Comparison of ENCODE assay signal across 8 cellular contexts in genomic region chr1:179083031-179083345, GRCh38. TPM values are rescaled to one million over a fixed set of nuclear protein-coding genes. Genes with fewer than 3 reads are reported as not detected.
A peak's percentile ranks its signal among the peaks of the same experiment; 100 is the strongest.
DNase-seq lines count a peak whose midpoint lies in the region; ATAC-seq and TF ChIP-seq lines count a peak whose summit lies in the region.

No MANE protein-coding gene starts in this region.

- H3K9me3 Mint-ChIP-seq in endothelial cell (ENCODE audit: unreplicated experiment), result no peaks in the 10 kb centered on the region
- H3K9me3 Mint-ChIP-seq in osteocyte (ENCODE audit: unreplicated experiment), result no peaks in the 10 kb centered on the region

- peaks cover 6% of the 10 kb centered on the region for H3K27me3 Mint-ChIP-seq in endothelial cell (ENCODE audit: unreplicated experiment)
- H3K27me3 Mint-ChIP-seq in osteocyte (ENCODE audit: unreplicated experiment), result no peaks in the 10 kb centered on the region

- no peak for ATAC-seq in GM21619 (IDR thresholded peaks at IDR 0.05; ENCODE audit: unreplicated experiment)

- DNase-seq in activated CD4-positive, alpha-beta T cell treated with anti-CD3 and anti-CD28 coated beads for 48 hours, result peak; percentile 34
- DNase-seq in activated CD4-positive, alpha-beta T cell treated with anti-CD3 and anti-CD28 coated beads for 1 hour, result no peak
- DNase-seq in endothelial cell (ENCODE audit: low spot score) (no peak), osteocyte (ENCODE audit: extremely low spot score, unreplicated experiment) (no peak), DMS79 (lab: John Stamatoyannopoulos, UW) (no peak), NCI-H510A (lab: John Stamatoyannopoulos, UW) (no peak)

- H3K36me3 Mint-ChIP-seq in endothelial cell (ENCODE audit: low read depth, unreplicated experiment), result peaks cover 3% of the 10 kb centered on the region
- no peaks in the 10 kb centered on the region for H3K36me3 Mint-ChIP-seq in osteocyte (ENCODE audit: unreplicated experiment)

- H3K4me1 Mint-ChIP-seq in endothelial cell (ENCODE audit: unreplicated experiment) (peaks cover 15% of the 10 kb centered on the region), osteocyte (ENCODE audit: unreplicated experiment) (peaks cover 28% of the 10 kb centered on the region)

- H3K4me3 Mint-ChIP-seq in endothelial cell (ENCODE audit: unreplicated experiment) (peak overlapping the region; percentile 95), osteocyte (ENCODE audit: unreplicated experiment) (peak overlapping the region; percentile 96)

- TF ChIP-seq CTCF in endothelial cell (IDR thresholded peaks at IDR 0.05; ENCODE audit: unreplicated experiment), result no peak
- TF ChIP-seq CTCF in osteocyte (IDR thresholded peaks at IDR 0.05), result no peak

- peak; percentile 18; the same call in 1 of the 2 replicates for TF ChIP-seq POLR2A in Raji (IDR thresholded peaks at IDR 0.05; ENCODE audit: insufficient read depth, low read depth, low read length)

- H3K27ac Mint-ChIP-seq in endothelial cell (ENCODE audit: unreplicated experiment), result peak overlapping the region; percentile 78
- peak overlapping the region; percentile 89 for H3K27ac Mint-ChIP-seq in osteocyte (ENCODE audit: unreplicated experiment)

RNA-seq across cellular contexts. Expression of gene TOR3A, which starts 1.1 kb away (rescaled TPM):
- total RNA-seq in endothelial cell (ENCODE audit: unreplicated experiment), result 15.2 TPM
- total RNA-seq in osteocyte, result 21.1 and 24.8 TPM in 2 replicates

RNA-seq across cellular contexts. Expression of gene FAM20B, which starts 57.3 kb away (rescaled TPM):
- total RNA-seq in endothelial cell (ENCODE audit: unreplicated experiment) (31.4 TPM), osteocyte (31.6 and 39.0 TPM in 2 replicates)
